Comparison of ENCODE assay signal across 2 cellular contexts in the genomic region with DNA sequence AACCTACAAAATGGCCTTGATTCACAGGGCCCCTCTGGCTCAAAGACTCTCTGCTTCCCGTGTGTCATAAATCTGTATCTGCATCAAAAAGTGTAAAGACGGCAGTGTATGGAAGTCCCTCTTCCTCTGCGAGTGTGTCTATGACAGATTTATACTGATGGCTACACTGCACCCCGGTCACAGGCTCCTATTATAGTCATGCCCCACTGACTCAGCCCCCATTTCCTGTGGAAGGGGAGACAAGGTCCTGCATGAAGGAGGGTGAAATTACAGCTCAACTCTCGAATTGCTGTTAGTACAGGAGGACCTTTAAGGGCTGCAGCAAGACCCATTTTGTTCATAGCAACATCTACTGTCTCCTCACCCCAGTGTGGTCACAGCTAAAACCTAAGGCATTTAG.
TF ChIP-seq lines count a peak whose summit lies in the region.

No MANE protein-coding gene starts in this region.

TF ChIP-seq in HEK293, 187 proteins besides CTCF, POLR2A, EP300 and RAD21 (continued from another document and continues in another):
- TF ChIP-seq, protein P1, sequence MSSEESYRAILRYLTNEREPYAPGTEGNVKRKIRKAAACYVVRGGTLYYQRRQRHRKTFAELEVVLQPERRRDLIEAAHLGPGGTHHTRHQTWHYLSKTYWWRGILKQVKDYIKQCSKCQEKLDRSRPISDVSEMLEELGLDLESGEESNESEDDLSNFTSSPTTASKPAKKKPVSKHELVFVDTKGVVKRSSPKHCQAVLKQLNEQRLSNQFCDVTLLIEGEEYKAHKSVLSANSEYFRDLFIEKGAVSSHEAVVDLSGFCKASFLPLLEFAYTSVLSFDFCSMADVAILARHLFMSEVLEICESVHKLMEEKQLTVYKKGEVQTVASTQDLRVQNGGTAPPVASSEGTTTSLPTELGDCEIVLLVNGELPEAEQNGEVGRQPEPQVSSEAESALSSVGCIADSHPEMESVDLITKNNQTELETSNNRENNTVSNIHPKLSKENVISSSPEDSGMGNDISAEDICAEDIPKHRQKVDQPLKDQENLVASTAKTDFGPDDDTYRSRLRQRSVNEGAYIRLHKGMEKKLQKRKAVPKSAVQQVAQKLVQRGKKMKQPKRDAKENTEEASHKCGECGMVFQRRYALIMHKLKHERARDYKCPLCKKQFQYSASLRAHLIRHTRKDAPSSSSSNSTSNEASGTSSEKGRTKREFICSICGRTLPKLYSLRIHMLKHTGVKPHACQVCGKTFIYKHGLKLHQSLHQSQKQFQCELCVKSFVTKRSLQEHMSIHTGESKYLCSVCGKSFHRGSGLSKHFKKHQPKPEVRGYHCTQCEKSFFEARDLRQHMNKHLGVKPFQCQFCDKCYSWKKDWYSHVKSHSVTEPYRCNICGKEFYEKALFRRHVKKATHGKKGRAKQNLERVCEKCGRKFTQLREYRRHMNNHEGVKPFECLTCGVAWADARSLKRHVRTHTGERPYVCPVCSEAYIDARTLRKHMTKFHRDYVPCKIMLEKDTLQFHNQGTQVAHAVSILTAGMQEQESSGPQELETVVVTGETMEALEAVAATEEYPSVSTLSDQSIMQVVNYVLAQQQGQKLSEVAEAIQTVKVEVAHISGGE (tag by site-specific recombination; conservative IDR thresholded peaks at IDR 0.05; ENCODE audit: low read depth), result no peak
- TF ChIP-seq SCRT1 (tag by site-specific recombination; IDR thresholded peaks at IDR 0.05; ENCODE audit: borderline replicate concordance), result no peak
- no peak for TF ChIP-seq ZNF791 (tag by site-specific recombination; IDR thresholded peaks at IDR 0.05)
- peak; percentile 54; the same call in 1 of the 2 replicates for TF ChIP-seq OSR2 (tag by site-specific recombination; IDR thresholded peaks at IDR 0.05)
- no peak for TF ChIP-seq ZNF677 (tag by site-specific recombination; IDR thresholded peaks at IDR 0.05)
- TF ChIP-seq GLI2 (tag by site-specific recombination; IDR thresholded peaks at IDR 0.05; ENCODE audit: borderline replicate concordance, low read depth), result no peak
- TF ChIP-seq ZFP69B (tag by site-specific recombination; IDR thresholded peaks at IDR 0.05), result no peak
- TF ChIP-seq ZNF530 (tag by site-specific recombination; IDR thresholded peaks at IDR 0.05; ENCODE audit: low read depth), result no peak
- TF ChIP-seq ZBTB8A (tag by site-specific recombination; IDR thresholded peaks at IDR 0.05), result 0 out of 2 replicates have a peak, but pooled peaks have one; percentile 19
- TF ChIP-seq WT1 (tag by site-specific recombination; IDR thresholded peaks at IDR 0.05), result 0 out of 2 replicates have a peak, but pooled peaks have one; percentile 29
- TF ChIP-seq ZNF747 (tag by site-specific recombination; IDR thresholded peaks at IDR 0.05), result no peak
- peak; percentile 32; the same call in 1 of the 2 replicates for TF ChIP-seq ZNF843 (tag by site-specific recombination; IDR thresholded peaks at IDR 0.05)
- TF ChIP-seq ZNF792 (tag by site-specific recombination; IDR thresholded peaks at IDR 0.05), result no peak
- no peak for TF ChIP-seq ZNF138 (tag by site-specific recombination; IDR thresholded peaks at IDR 0.05; ENCODE audit: borderline replicate concordance)
- TF ChIP-seq ZNF514 (tag by site-specific recombination; IDR thresholded peaks at IDR 0.05), result no peak
- no peak for TF ChIP-seq REPIN1 (tag by site-specific recombination; IDR thresholded peaks at IDR 0.05; ENCODE audit: low read depth)
- TF ChIP-seq ZBTB20 (tag by site-specific recombination; IDR thresholded peaks at IDR 0.05), result peak; percentile 74
- no peak for TF ChIP-seq SP3 (tag by site-specific recombination; IDR thresholded peaks at IDR 0.05)
- TF ChIP-seq, protein P2, sequence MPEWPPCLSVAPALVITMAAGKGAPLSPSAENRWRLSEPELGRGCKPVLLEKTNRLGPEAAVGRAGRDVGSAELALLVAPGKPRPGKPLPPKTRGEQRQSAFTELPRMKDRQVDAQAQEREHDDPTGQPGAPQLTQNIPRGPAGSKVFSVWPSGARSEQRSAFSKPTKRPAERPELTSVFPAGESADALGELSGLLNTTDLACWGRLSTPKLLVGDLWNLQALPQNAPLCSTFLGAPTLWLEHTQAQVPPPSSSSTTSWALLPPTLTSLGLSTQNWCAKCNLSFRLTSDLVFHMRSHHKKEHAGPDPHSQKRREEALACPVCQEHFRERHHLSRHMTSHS (tag by site-specific recombination; IDR thresholded peaks at IDR 0.05), result no peak
- no peak for TF ChIP-seq ZBTB1 (tag by site-specific recombination; IDR thresholded peaks at IDR 0.05)
- TF ChIP-seq PBX3 (CRISPR knock-in tag; IDR thresholded peaks at IDR 0.05), result no peak
- TF ChIP-seq, protein P3, sequence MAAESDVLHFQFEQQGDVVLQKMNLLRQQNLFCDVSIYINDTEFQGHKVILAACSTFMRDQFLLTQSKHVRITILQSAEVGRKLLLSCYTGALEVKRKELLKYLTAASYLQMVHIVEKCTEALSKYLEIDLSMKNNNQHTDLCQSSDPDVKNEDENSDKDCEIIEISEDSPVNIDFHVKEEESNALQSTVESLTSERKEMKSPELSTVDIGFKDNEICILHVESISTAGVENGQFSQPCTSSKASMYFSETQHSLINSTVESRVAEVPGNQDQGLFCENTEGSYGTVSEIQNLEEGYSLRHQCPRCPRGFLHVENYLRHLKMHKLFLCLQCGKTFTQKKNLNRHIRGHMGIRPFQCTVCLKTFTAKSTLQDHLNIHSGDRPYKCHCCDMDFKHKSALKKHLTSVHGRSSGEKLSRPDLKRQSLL (tag by site-specific recombination; IDR thresholded peaks at IDR 0.05), result no peak
- TF ChIP-seq ZNF629 (tag by site-specific recombination; IDR thresholded peaks at IDR 0.05), result peak; percentile 53; the same call in 1 of the 2 replicates
- peak; percentile 59 for TF ChIP-seq ZSCAN30 (tag by site-specific recombination; IDR thresholded peaks at IDR 0.05)
- TF ChIP-seq ZNF626 (tag by site-specific recombination; IDR thresholded peaks at IDR 0.05), result no peak

TF ChIP-seq in WTC11, 78 proteins besides CTCF, POLR2A, EP300 and RAD21 (continued from another document):
- TF ChIP-seq, protein P4, sequence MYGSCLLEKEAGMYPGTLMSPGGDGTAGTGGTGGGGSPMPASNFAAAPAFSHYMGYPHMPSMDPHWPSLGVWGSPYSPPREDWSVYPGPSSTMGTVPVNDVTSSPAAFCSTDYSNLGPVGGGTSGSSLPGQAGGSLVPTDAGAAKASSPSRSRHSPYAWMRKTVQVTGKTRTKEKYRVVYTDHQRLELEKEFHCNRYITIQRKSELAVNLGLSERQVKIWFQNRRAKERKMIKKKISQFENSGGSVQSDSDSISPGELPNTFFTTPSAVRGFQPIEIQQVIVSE (CRISPR knock-in tag; IDR thresholded peaks at IDR 0.05; ENCODE audit: borderline replicate concordance), result no peak
- TF ChIP-seq RELA (CRISPR knock-in tag; IDR thresholded peaks at IDR 0.05; ENCODE audit: borderline replicate concordance) (no peak), KAT7 (CRISPR knock-in tag; IDR thresholded peaks at IDR 0.05; ENCODE audit: borderline replicate concordance) (no peak), ELF4 (CRISPR knock-in tag; IDR thresholded peaks at IDR 0.05; ENCODE audit: low read depth) (no peak), ZNF263 (CRISPR knock-in tag; IDR thresholded peaks at IDR 0.05; ENCODE audit: low read depth) (no peak)
- TF ChIP-seq, protein P5, sequence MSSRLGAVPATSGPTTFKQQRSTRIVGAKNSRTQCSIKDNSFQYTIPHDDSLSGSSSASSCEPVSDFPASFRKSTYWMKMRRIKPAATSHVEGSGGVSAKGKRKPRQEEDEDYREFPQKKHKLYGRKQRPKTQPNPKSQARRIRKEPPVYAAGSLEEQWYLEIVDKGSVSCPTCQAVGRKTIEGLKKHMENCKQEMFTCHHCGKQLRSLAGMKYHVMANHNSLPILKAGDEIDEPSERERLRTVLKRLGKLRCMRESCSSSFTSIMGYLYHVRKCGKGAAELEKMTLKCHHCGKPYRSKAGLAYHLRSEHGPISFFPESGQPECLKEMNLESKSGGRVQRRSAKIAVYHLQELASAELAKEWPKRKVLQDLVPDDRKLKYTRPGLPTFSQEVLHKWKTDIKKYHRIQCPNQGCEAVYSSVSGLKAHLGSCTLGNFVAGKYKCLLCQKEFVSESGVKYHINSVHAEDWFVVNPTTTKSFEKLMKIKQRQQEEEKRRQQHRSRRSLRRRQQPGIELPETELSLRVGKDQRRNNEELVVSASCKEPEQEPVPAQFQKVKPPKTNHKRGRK (CRISPR knock-in tag; IDR thresholded peaks at IDR 0.05; ENCODE audit: borderline replicate concordance), result no peak
